Comparison of ENCODE assay signal across 8 cellular contexts in the genomic region with DNA sequence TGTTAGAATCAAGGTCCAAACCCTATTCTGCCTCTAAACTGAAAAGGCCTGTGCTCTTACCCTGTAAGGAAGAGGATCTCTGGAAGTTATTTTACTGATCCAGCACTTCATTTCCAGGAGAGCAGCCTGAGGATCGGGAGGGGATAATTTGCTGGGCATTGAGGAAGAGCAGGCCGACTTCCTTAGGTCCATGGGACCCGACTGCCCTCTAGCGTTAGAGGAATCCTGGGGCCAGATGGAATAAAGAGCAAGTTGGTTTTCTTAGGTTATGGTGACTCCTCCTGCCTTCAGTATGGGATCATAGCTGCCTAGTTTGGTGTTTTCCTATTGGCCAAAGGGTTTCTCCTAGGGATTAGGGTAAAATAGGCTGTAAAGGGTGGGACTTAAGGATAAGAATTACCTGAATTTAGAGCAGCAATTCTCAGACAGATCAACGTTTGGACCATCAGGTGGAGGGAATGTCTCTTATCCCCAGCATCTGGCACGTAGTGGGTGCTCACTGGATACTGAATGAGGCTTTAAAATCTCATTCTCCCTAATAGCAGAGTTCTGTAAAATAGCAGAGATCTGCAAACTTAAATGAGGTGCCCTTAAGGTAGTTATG. TPM values are rescaled to one million over a fixed set of nuclear protein-coding genes. Genes with fewer than 3 reads are reported as not detected.
DNase-seq lines count a peak whose midpoint lies in the region; ATAC-seq, FAIRE-seq and TF ChIP-seq lines count a peak whose summit lies in the region.

No MANE protein-coding gene starts in this region.

- no peaks in the 10 kb centered on the region for H3K79me2 ChIP-seq in SK-N-SH (ENCODE audit: insufficient read depth)

- TF ChIP-seq EP300 in SK-N-SH (IDR thresholded peaks at IDR 0.05; ENCODE audit: borderline replicate concordance in 1 of 2, low read depth in 1 of 2, low read length in 1 of 2): no peak

- ATAC-seq in left ventricle myocardium superior: peak; percentile 88
- ATAC-seq in GM19397 (IDR thresholded peaks at IDR 0.05; ENCODE audit: unreplicated experiment): no peak

- peak; percentile 98 for TF ChIP-seq RAD21 in SK-N-SH (IDR thresholded peaks at IDR 0.05; ENCODE audit: low read length)

- intact Hi-C loops in left ventricle myocardium superior (cut with micrococcal nuclease) (loop anchor here (2.0 to 5.0 kb wide), 2 partner anchors 174 to 226 kb away; no protein-coding TSS in a partner anchor), prostate gland (cut with DNase I) (loop anchor here (2.0 to 10.0 kb wide), 4 partner anchors 39 to 226 kb away; a partner anchor contains a TSS)

- H3K4me3 ChIP-seq in SK-N-SH (ENCODE audit: low read depth in 2 of 2, low read length in 1 of 2): peak overlapping the region in 1 of 2 experiments; percentile 13; a peak in 1 of 4 replicates
- no peak overlapping the region for H3K4me3 ChIP-seq in prostate gland

- 23% methylated on average over 6 of the region's 6 CpGs for WGBS in SK-N-SH (ENCODE audit: low lambda C conversion rate)
- 19% methylated on average over 6 of the region's 6 CpGs for WGBS in prostate gland

- H3K9me2 ChIP-seq in SK-N-SH: no peaks in the 10 kb centered on the region

- H3K27me3 ChIP-seq in SK-N-SH (ENCODE audit: insufficient read depth) (no peaks in the 10 kb centered on the region), prostate gland (replicated peaks; ENCODE audit: insufficient read depth) (no peaks in the 10 kb centered on the region)

- no peak overlapping the region for H3K4me2 ChIP-seq in SK-N-SH

- H3F3A ChIP-seq in SK-N-SH (replicated peaks; ENCODE audit: insufficient read depth): no peaks in the 10 kb centered on the region

- H3K4me1 ChIP-seq in SK-N-SH (ENCODE audit: control insufficient read depth in 1 of 2, insufficient read depth in 2 of 2, low read depth in 1 of 2, low read length in 1 of 2) (no peaks in the 10 kb centered on the region), prostate gland (replicated peaks) (no peaks in the 10 kb centered on the region)

- peaks cover 2 to 14% of the 10 kb centered on the region in 2 experiments for H3K36me3 ChIP-seq in SK-N-SH (replicated peaks in 1 of 2; ENCODE audit: control insufficient read depth in 1 of 2, insufficient read depth in 2 of 2, low read length in 1 of 2)
- no peaks in the 10 kb centered on the region for H3K36me3 ChIP-seq in prostate gland

- H4K20me1 ChIP-seq in SK-N-SH (ENCODE audit: insufficient read depth): no peaks in the 10 kb centered on the region

- H3K9ac ChIP-seq in SK-N-SH: no peak overlapping the region

- POLR2A ChIA-PET in SK-N-SH (lab: Yijun Ruan, JAX): no interaction called here

- peak; percentile 94 for FAIRE-seq in GM19239 (lab: Jason Lieb, UNC)

- no peak overlapping the region for H3K27ac ChIP-seq in SK-N-SH (ENCODE audit: low read depth in 2 of 2, low read length in 1 of 2)
- H3K27ac ChIP-seq in prostate gland: no peak overlapping the region

- DNase-seq in AG09319 (ENCODE audit: extremely low read depth, low read depth) (peak; percentile 60), GM19239 (ENCODE audit: insufficient read length, low spot score) (peak; percentile 50), NCI-H1105 (lab: John Stamatoyannopoulos, UW) (peak; percentile 57), SK-N-SH (peak; percentile 80), anterior cingulate cortex (lab: John Stamatoyannopoulos, UW) (peak in 56 of 58 donors; percentile 2 to 88 (median 55)), left ventricle myocardium superior (peak; percentile 77), prostate gland (ENCODE audit: low spot score) (peak; percentile 78)

- TF ChIP-seq POLR2A in prostate gland (IDR thresholded peaks at IDR 0.05): no peak

- CTCF ChIA-PET in SK-N-SH (lab: Yijun Ruan, JAX): interaction anchor here (0.5 to 12.9 kb wide), 31 partner anchors 10 to 242 kb away, joined by 3 to 214 read pairs (median 4); no protein-coding TSS in a partner anchor

- no peaks in the 10 kb centered on the region for H3K9me3 ChIP-seq in SK-N-SH
- no peaks in the 10 kb centered on the region for H3K9me3 ChIP-seq in prostate gland

- TF ChIP-seq CTCF in AG09319 (IDR thresholded peaks at IDR 0.05; ENCODE audit: low read depth, low read length) (peak; percentile 97), SK-N-SH (IDR thresholded peaks at IDR 0.05) (peak; percentile 96), prostate gland (IDR thresholded peaks at IDR 0.05) (peak; percentile 74 to 94 (median 92))

- no peak overlapping the region for H2AFZ ChIP-seq in SK-N-SH (ENCODE audit: low read depth)

TF ChIP-seq in SK-N-SH, 30 proteins besides CTCF, POLR2A, EP300 and RAD21:
- TF ChIP-seq SMC3 (IDR thresholded peaks at IDR 0.05; ENCODE audit: low read depth, low read length) (peak; percentile 95), RXRA (IDR thresholded peaks at IDR 0.05; ENCODE audit: borderline replicate concordance, low read depth) (no peak)

RNA-seq across cellular contexts. Expression of a gene that starts 40.0 kb away (rescaled TPM):
- polyA plus RNA-seq in SK-N-SH (2012; rRNA removed): 0.36 and 0.60 TPM in 2 replicates
- polyA plus RNA-seq in SK-N-SH (2012; cell fraction: cytosol; rRNA removed): 0.46 and 0.71 TPM in 2 replicates
- polyA plus RNA-seq in SK-N-SH (2012; cell fraction: nucleus; rRNA removed): 0.55 and 0.79 TPM in 2 replicates
- total RNA-seq in left ventricle myocardium superior (703 TPM), prostate gland (100 to 1,000 TPM in 1 of 2 donors, 10 to 100 TPM in 1; 84.6 to 189 TPM)

RNA-seq across cellular contexts. Expression of a gene that starts 55.3 kb away (rescaled TPM):
- polyA plus RNA-seq in SK-N-SH (2012; rRNA removed): 59.5 and 75.0 TPM in 2 replicates
- 56.7 and 58.2 TPM in 2 replicates for polyA plus RNA-seq in SK-N-SH (2012; cell fraction: cytosol; rRNA removed)
- polyA plus RNA-seq in SK-N-SH (2012; cell fraction: nucleus; rRNA removed): 45.0 and 71.3 TPM in 2 replicates
- total RNA-seq in left ventricle myocardium superior (12.1 TPM), prostate gland (10 to 100 TPM; 33.7 to 55.1 TPM)
